22 cellular contexts compared by ENCODE assay signal in the genomic region with DNA sequence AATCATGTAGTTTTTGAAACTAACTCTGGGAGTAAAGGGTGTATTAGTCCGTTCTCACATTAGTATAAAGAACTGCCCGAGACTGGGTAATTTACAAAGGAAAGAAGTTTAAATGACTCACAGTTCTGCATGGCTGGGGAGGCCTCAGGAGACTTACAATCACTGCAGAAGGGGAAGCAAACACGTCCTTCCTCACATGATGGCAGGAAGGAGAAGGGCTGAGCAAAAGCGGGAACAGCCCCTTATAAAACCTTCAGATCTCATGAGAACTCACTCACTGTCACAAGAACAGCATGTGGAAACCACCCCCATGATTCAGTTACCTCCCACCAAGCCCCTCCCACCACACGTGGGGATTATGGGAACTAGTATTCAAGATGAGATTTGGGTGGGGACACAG.
A peak's percentile ranks its signal among the peaks of the same experiment; 100 is the strongest.
DNase-seq lines count a peak whose midpoint lies in the region; ATAC-seq and TF ChIP-seq lines count a peak whose summit lies in the region.
"Had no signal": no experiment of that assay in that cellular context is flagged by ENCODE, and none has a peak within 500 bp of the region (broad histone marks: within the 10 kb centered on the region; RNA-seq: fewer than 3 reads in every experiment).

No MANE protein-coding gene starts in this region.

- WGBS in sigmoid colon, 2 donors = 67 to 82% methylated on average over 5 of the region's 5 CpGs

- no peak for TF ChIP-seq POLR2A in sigmoid colon (IDR thresholded peaks at IDR 0.05)

- POLR2A ChIA-PET in HEK293 (lab: Yijun Ruan, JAX) = no interaction called here

- ATAC-seq in activated CD8-positive, alpha-beta memory T cell treated with anti-CD3 and anti-CD28 coated beads, Interleukin-2, amount 10 ng/mL, durations not matched to agents 7 days and 5 days = no peak
- ATAC-seq: HepG2 had no signal

- H3K9me3 ChIP-seq in HEK293 (ENCODE audit: control insufficient read depth, insufficient read depth, low read depth, low read length) = no peaks in the 10 kb centered on the region; the same call in 1 of the 2 replicates
- H3K9me3 ChIP-seq in sigmoid colon = peaks cover 7 to 20% (median 14%) of the 10 kb centered on the region in 4 donors

- H3K27me3 ChIP-seq in dorsolateral prefrontal cortex = no peaks in the 10 kb centered on the region
- no peaks in the 10 kb centered on the region for H3K27me3 ChIP-seq in sigmoid colon
- H3K27me3 ChIP-seq: BE2C had no signal

- peaks cover 28% of the 10 kb centered on the region for H3K9me3 Mint-ChIP-seq in activated CD8-positive, alpha-beta memory T cell treated with anti-CD3 and anti-CD28 coated beads, Interleukin-2, amount 10 ng/mL, durations not matched to agents 7 days and 5 days (ENCODE audit: low read depth)
- peaks cover 15% of the 10 kb centered on the region for H3K9me3 Mint-ChIP-seq in osteocyte (ENCODE audit: unreplicated experiment)

- H3K4me3 ChIP-seq in HEK293 (ENCODE audit: low read depth, low read length) (no peak overlapping the region), dorsolateral prefrontal cortex (no peak overlapping the region), sigmoid colon (no peak overlapping the region)
- H3K4me3 ChIP-seq: SJSA1 had no signal

- H3K27me3 Mint-ChIP-seq in activated CD8-positive, alpha-beta memory T cell treated with anti-CD3 and anti-CD28 coated beads, Interleukin-2, amount 10 ng/mL, durations not matched to agents 7 days and 5 days = peaks cover 20% of the 10 kb centered on the region
- H3K27me3 Mint-ChIP-seq in osteocyte (ENCODE audit: unreplicated experiment) = peaks cover 49% of the 10 kb centered on the region

- H3K27ac ChIP-seq in HEK293 (ENCODE audit: extremely low read depth, low read depth, low read length) (no peak overlapping the region), dorsolateral prefrontal cortex (no peak overlapping the region), sigmoid colon (no peak overlapping the region)
- H3K27ac ChIP-seq: SJSA1 had no signal

- H3K36me3 ChIP-seq in HEK293 (ENCODE audit: control insufficient read depth in 2 of 2, insufficient read depth in 1 of 2, low read length in 2 of 2) (no peaks in the 10 kb centered on the region), sigmoid colon (no peaks in the 10 kb centered on the region)
- H3K36me3 ChIP-seq: BE2C, SJSA1 had no signal

- H3K4me1 ChIP-seq in HEK293 (ENCODE audit: control insufficient read depth, insufficient read depth, low read length) (no peaks in the 10 kb centered on the region), sigmoid colon (peaks cover 0 to 3% (median under 1%) of the 10 kb centered on the region in 4 donors)
- H3K4me1 ChIP-seq: SJSA1 had no signal

- H3K36me3 Mint-ChIP-seq in activated CD8-positive, alpha-beta memory T cell treated with anti-CD3 and anti-CD28 coated beads, Interleukin-2, amount 10 ng/mL, durations not matched to agents 7 days and 5 days = peaks cover 1% of the 10 kb centered on the region
- H3K36me3 Mint-ChIP-seq in osteocyte (ENCODE audit: unreplicated experiment) = no peaks in the 10 kb centered on the region
- H3K36me3 Mint-ChIP-seq: CD4-positive, CD25-positive, alpha-beta regulatory T cell had no signal

- TF ChIP-seq EP300 in sigmoid colon (IDR thresholded peaks at IDR 0.05) = no peak

- intact Hi-C loops in dorsolateral prefrontal cortex (cut with DNase I) = no loop called here
- intact Hi-C loops in sigmoid colon (cut with DNase I) = no loop called here

- no peaks in the 10 kb centered on the region for H3K4me1 Mint-ChIP-seq in activated CD8-positive, alpha-beta memory T cell treated with anti-CD3 and anti-CD28 coated beads, Interleukin-2, amount 10 ng/mL, durations not matched to agents 7 days and 5 days
- H3K4me1 Mint-ChIP-seq in osteocyte (ENCODE audit: unreplicated experiment) = no peaks in the 10 kb centered on the region

- no peak overlapping the region for H3K27ac Mint-ChIP-seq in activated CD8-positive, alpha-beta memory T cell treated with anti-CD3 and anti-CD28 coated beads, Interleukin-2, amount 10 ng/mL, durations not matched to agents 7 days and 5 days
- H3K27ac Mint-ChIP-seq in osteocyte (ENCODE audit: unreplicated experiment) = no peak overlapping the region

- CTCF ChIA-PET in activated CD8-positive, alpha-beta memory T cell treated with anti-CD3 and anti-CD28 coated beads, Interleukin-2, amount 10 ng/mL, durations not matched to agents 7 days and 5 days (lab: Charles Lee) = no interaction called here
- CTCF ChIA-PET in HEK293 (lab: Yijun Ruan, JAX) = no interaction called here

- no peak overlapping the region for H3K4me3 Mint-ChIP-seq in activated CD8-positive, alpha-beta memory T cell treated with anti-CD3 and anti-CD28 coated beads, Interleukin-2, amount 10 ng/mL, durations not matched to agents 7 days and 5 days
- no peak overlapping the region for H3K4me3 Mint-ChIP-seq in osteocyte (ENCODE audit: unreplicated experiment)
- H3K4me3 Mint-ChIP-seq: CD4-positive, CD25-positive, alpha-beta regulatory T cell had no signal

- TF ChIP-seq CTCF in HEK293 (tag by site-specific recombination; IDR thresholded peaks at IDR 0.05) (no peak), osteocyte (IDR thresholded peaks at IDR 0.05) (no peak), dorsolateral prefrontal cortex (IDR thresholded peaks at IDR 0.05 in 54 of 56, conservative IDR thresholded peaks at IDR 0.05 in 2 of 56; ENCODE audit: low read depth in 1 of 56, partially characterized antibody in 56 of 56) (no peak), sigmoid colon (IDR thresholded peaks at IDR 0.05) (no peak)

- peak; percentile 11 for DNase-seq in activated CD8-positive, alpha-beta memory T cell treated with anti-CD3 and anti-CD28 coated beads for 24 hours
- no peak for DNase-seq in activated CD8-positive, alpha-beta memory T cell treated with anti-CD3 and anti-CD28 coated beads, Interleukin-2, amount 10 ng/mL, durations not matched to agents 7 days and 5 days
- DNase-seq in ecto neural progenitor cell (ENCODE audit: low spot score) (peak; percentile 26), osteocyte (ENCODE audit: extremely low spot score, unreplicated experiment) (peak; percentile 27), dorsolateral prefrontal cortex (no peak), sigmoid colon (no peak)
- no peak for DNase-seq in stimulated activated CD8-positive, alpha-beta memory T cell treated with anti-CD3 and anti-CD28 coated beads, Interleukin-4, amount 100 ng/mL, for 48 hours
- DNase-seq: 8988T; ACHN; BE2C; CD4-positive, CD25-positive, alpha-beta regulatory T cell; DMS153; DND-41; Kasumi-1; NCI-H1105 treated with DMSO at 0.1 percent for 48 hours; NCI-H2029; NCI-H526 treated with DMSO at 0.1 percent for 48 hours; Right ventricle myocardium superior; RPMI8226 had no signal

TF ChIP-seq in HEK293, 187 proteins besides CTCF, POLR2A, EP300 and RAD21:
- TF ChIP-seq ZNF596 (tag by site-specific recombination; IDR thresholded peaks at IDR 0.05) (no peak), HOXA7 (CRISPR knock-in tag; IDR thresholded peaks at IDR 0.05; ENCODE audit: borderline replicate concordance) (no peak), SETDB1 (IDR thresholded peaks at IDR 0.05; ENCODE audit: insufficient read length, low read length) (peak; percentile 65)

Comparison
In these comparisons a context has a peak if more than half of its experiments do, and no peak if none do; other contexts are left out.
1. DNase-seq: peak in activated CD8-positive, alpha-beta memory T cell treated with anti-CD3 and anti-CD28 coated beads for 24 hours (single experiment), ecto neural progenitor cell (single experiment) and osteocyte (single experiment); none in activated CD8-positive, alpha-beta memory T cell treated with anti-CD3 and anti-CD28 coated beads, Interleukin-2, amount 10 ng/mL, durations not matched to agents 7 days and 5 days (single experiment), dorsolateral prefrontal cortex (0 of 10), stimulated activated CD8-positive, alpha-beta memory T cell treated with anti-CD3 and anti-CD28 coated beads, Interleukin-4, amount 100 ng/mL, for 48 hours (single experiment) and sigmoid colon (single experiment).